18 cellular contexts compared by ENCODE assay signal in the genomic region with DNA sequence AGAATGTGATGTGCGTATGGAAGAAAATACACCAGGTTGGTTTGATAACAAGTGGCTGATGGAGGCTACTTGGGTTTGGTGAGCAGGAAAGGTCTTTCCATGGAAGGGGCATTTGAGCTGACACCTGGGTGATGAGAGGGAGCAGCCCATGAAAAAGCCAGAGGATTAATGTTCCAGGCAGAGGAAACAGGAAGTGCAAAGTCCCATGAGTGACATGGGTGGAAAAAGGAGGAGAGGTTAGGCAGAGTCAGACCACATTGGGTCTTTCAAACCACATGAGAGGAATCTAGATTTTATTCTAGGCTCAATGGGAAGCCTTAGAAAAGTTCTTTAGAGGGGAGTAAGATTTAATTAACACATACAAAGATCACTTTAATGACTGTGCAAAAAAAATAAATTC.
DNase-seq lines count a peak whose midpoint lies in the region; ATAC-seq, FAIRE-seq and TF ChIP-seq lines count a peak whose summit lies in the region.
"Had no signal": no experiment of that assay in that cellular context is flagged by ENCODE, and none has a peak within 500 bp of the region (broad histone marks: within the 10 kb centered on the region; RNA-seq: fewer than 3 reads in every experiment).

No MANE protein-coding gene starts in this region.

- H3K4me1 ChIP-seq in HepG2 (ENCODE audit: insufficient read depth, low read length), result no peaks in the 10 kb centered on the region
- no peaks in the 10 kb centered on the region for H3K4me1 ChIP-seq in right lobe of liver
- peaks cover 19% of the 10 kb centered on the region for H3K4me1 ChIP-seq in keratinocyte (ENCODE audit: control insufficient read depth, extremely low read depth, insufficient read depth, low read length)
- H3K4me1 ChIP-seq in smooth muscle cell (ENCODE audit: low read depth), result no peaks in the 10 kb centered on the region
- no peaks in the 10 kb centered on the region for H3K4me1 ChIP-seq in colonic mucosa
- H3K4me1 ChIP-seq: Caco-2 had no signal

- H3K79me2 ChIP-seq in HepG2 (ENCODE audit: insufficient read depth, low read length) (no peaks in the 10 kb centered on the region), keratinocyte (ENCODE audit: control insufficient read depth, insufficient read depth, low read length) (no peaks in the 10 kb centered on the region), smooth muscle cell (ENCODE audit: low read depth) (no peaks in the 10 kb centered on the region)

- DNase-seq in HepG2 (ENCODE audit: low spot score) (no peak), right lobe of liver (no peak), SW480 (ENCODE audit: low spot score) (peak; percentile 11), keratinocyte (ENCODE audit: low read depth, low spot score) (no peak), smooth muscle cell (lab: John Stamatoyannopoulos, UW; ENCODE audit: unreplicated experiment) (no peak), colonic mucosa (no peak)
- DNase-seq: AML-193; Caco-2; CD8-positive, alpha-beta memory T cell; EL; HCEC 1CT; HFFc6 had no signal

- no peaks in the 10 kb centered on the region for H3K27me3 ChIP-seq in HepG2 (ENCODE audit: control insufficient read depth in 1 of 2, insufficient read depth in 2 of 2, low read length in 2 of 2)
- no peaks in the 10 kb centered on the region for H3K27me3 ChIP-seq in right lobe of liver
- no peaks in the 10 kb centered on the region for H3K27me3 ChIP-seq in keratinocyte (ENCODE audit: control insufficient read depth, extremely low read depth, insufficient read depth, low read length)
- no peaks in the 10 kb centered on the region for H3K27me3 ChIP-seq in smooth muscle cell (ENCODE audit: low read depth)
- H3K27me3 ChIP-seq in colonic mucosa, result no peaks in the 10 kb centered on the region
- H3K27me3 ChIP-seq: BLaER1 had no signal

- ATAC-seq in HepG2 (peak; percentile 44; the same call in 2 of the 3 replicates), right lobe of liver (no peak), HG03460 (IDR thresholded peaks at IDR 0.05; ENCODE audit: unreplicated experiment) (no peak), HG03442 (IDR thresholded peaks at IDR 0.05; ENCODE audit: unreplicated experiment) (no peak)

- H3K27ac ChIP-seq in HepG2 (ENCODE audit: extremely low read length, insufficient read depth, low read length), result no peak overlapping the region
- H3K27ac ChIP-seq in right lobe of liver, result no peak overlapping the region
- H3K27ac ChIP-seq in keratinocyte (ENCODE audit: control insufficient read depth, insufficient read depth, low read length), result no peak overlapping the region
- H3K27ac ChIP-seq in smooth muscle cell (ENCODE audit: low read depth), result peak overlapping the region; percentile 39
- no peak overlapping the region for H3K27ac ChIP-seq in colonic mucosa
- H3K27ac ChIP-seq: 22Rv1, BLaER1 had no signal

- H3K36me3 ChIP-seq in HepG2 (replicated peaks in 1 of 2; ENCODE audit: control insufficient read depth in 1 of 2, insufficient read depth in 2 of 2, low read length in 2 of 2) (no peaks in the 10 kb centered on the region), right lobe of liver (no peaks in the 10 kb centered on the region), keratinocyte (ENCODE audit: control insufficient read depth in 2 of 2, extremely low read depth in 1 of 2, insufficient read depth in 2 of 2, low read length in 2 of 2) (no peaks in the 10 kb centered on the region), smooth muscle cell (ENCODE audit: low read depth) (no peaks in the 10 kb centered on the region), colonic mucosa (no peaks in the 10 kb centered on the region)
- H3K36me3 ChIP-seq: BLaER1 had no signal

- H3K9ac ChIP-seq in HepG2 (ENCODE audit: insufficient read depth, low read depth, low read length), result no peak overlapping the region
- no peak overlapping the region for H3K9ac ChIP-seq in keratinocyte (ENCODE audit: control insufficient read depth, extremely low read depth, insufficient read depth, low read length)
- H3K9ac ChIP-seq in smooth muscle cell (ENCODE audit: low read depth), result no peak overlapping the region
- H3K9ac ChIP-seq in colonic mucosa (ENCODE audit: low read depth in 2 of 2, low read length in 2 of 2), result no peak overlapping the region
- H3K9ac ChIP-seq: BLaER1 had no signal

- in situ Hi-C loops in HepG2 (cut with HindIII; ENCODE audit: extremely low pct_ligation_motif_present, low pct_unique_long_range_greater_than_20kb), result no loop called here

- H4K20me1 ChIP-seq in HepG2 (ENCODE audit: insufficient read depth, low read length) (no peaks in the 10 kb centered on the region), keratinocyte (ENCODE audit: control insufficient read depth, extremely low read depth, insufficient read depth, low read length) (no peaks in the 10 kb centered on the region), smooth muscle cell (ENCODE audit: low read depth) (no peaks in the 10 kb centered on the region)
- H4K20me1 ChIP-seq: BLaER1 had no signal

- TF ChIP-seq EP300 in HepG2 (IDR thresholded peaks at IDR 0.05; ENCODE audit: low read depth in 2 of 2, low read length in 2 of 2) (no peak), HepG2 (CRISPR knock-in tag; IDR thresholded peaks at IDR 0.05; ENCODE audit: borderline replicate concordance) (no peak)

- intact Hi-C loops in HepG2 (cut with micrococcal nuclease; ENCODE audit: unreplicated experiment), result no loop called here
- intact Hi-C loops in right lobe of liver (cut with DNase I), result no loop called here
- intact Hi-C loops in colonic mucosa (cut with DNase I), result no loop called here

- no peak overlapping the region for H3K4me3 ChIP-seq in HepG2 (replicated peaks in 1 of 3; ENCODE audit: insufficient read depth in 1 of 3, low read depth in 2 of 3, low read length in 3 of 3)
- H3K4me3 ChIP-seq in right lobe of liver, result no peak overlapping the region
- no peak overlapping the region for H3K4me3 ChIP-seq in keratinocyte (ENCODE audit: control insufficient read depth in 2 of 3, extremely low read depth in 1 of 3, insufficient read depth in 2 of 3, low read depth in 1 of 3, low read length in 3 of 3)
- no peak overlapping the region for H3K4me3 ChIP-seq in smooth muscle cell
- no peak overlapping the region for H3K4me3 ChIP-seq in colonic mucosa
- H3K4me3 ChIP-seq: BLaER1 had no signal

- CTCF ChIA-PET in HepG2 (lab: Yijun Ruan, JAX; ENCODE audit: low intra/inter-chr PET ratio, low total read pairs), result no interaction called here

- H3K9me3 ChIP-seq in HepG2 (ENCODE audit: low read length), result no peaks in the 10 kb centered on the region
- H3K9me3 ChIP-seq in right lobe of liver, result no peaks in the 10 kb centered on the region
- no peaks in the 10 kb centered on the region for H3K9me3 ChIP-seq in keratinocyte (ENCODE audit: control insufficient read depth, low read depth, low read length)
- no peaks in the 10 kb centered on the region for H3K9me3 ChIP-seq in smooth muscle cell (replicated peaks; ENCODE audit: low read depth)
- no peaks in the 10 kb centered on the region for H3K9me3 ChIP-seq in colonic mucosa
- H3K9me3 ChIP-seq: BLaER1, Caco-2 had no signal

- WGBS in HepG2 (ENCODE audit: low lambda C conversion rate), result 20% methylated on average over 1 of the region's 1 CpG
- 60% methylated on average over 1 of the region's 1 CpG for WGBS in right lobe of liver (ENCODE audit: insufficient coverage, low coverage, low lambda C conversion rate, missing lambda C conversion rate)
- 35% methylated on average over 1 of the region's 1 CpG for WGBS in smooth muscle cell (ENCODE audit: low lambda C conversion rate)

- no TSS peak for BruUV-seq in HepG2 (replicated peaks; lab: Mats Ljungman, UMichigan)

- H3K4me2 ChIP-seq in HepG2 (ENCODE audit: low read depth, low read length) (no peak overlapping the region), keratinocyte (ENCODE audit: control insufficient read depth, extremely low read depth, insufficient read depth, low read depth, low read length) (no peak overlapping the region), smooth muscle cell (no peak overlapping the region)
- H3K4me2 ChIP-seq: BLaER1 had no signal

- H3F3A ChIP-seq in smooth muscle cell (ENCODE audit: low read depth), result no peaks in the 10 kb centered on the region

- no peak for TF ChIP-seq RAD21 in HepG2 (CRISPR knock-in tag; IDR thresholded peaks at IDR 0.05)

- TF ChIP-seq CTCF in HepG2 (CRISPR knock-in tag; IDR thresholded peaks at IDR 0.05) (no peak), right lobe of liver (IDR thresholded peaks at IDR 0.05) (no peak), keratinocyte (optimal IDR thresholded peaks at IDR 0.05 in 1 of 3, IDR thresholded peaks at IDR 0.05 in 1 of 3, conservative IDR thresholded peaks at IDR 0.05 in 1 of 3; ENCODE audit: extremely low read depth in 1 of 3, insufficient read depth in 2 of 3, low read length in 3 of 3) (no peak), smooth muscle cell (IDR thresholded peaks at IDR 0.05; ENCODE audit: borderline replicate concordance, insufficient read depth, poor library complexity, severe bottlenecking) (no peak), colonic mucosa (IDR thresholded peaks at IDR 0.05) (no peak)

- POLR2A ChIA-PET in HepG2 (lab: Yijun Ruan, JAX), result no interaction called here

- dilution Hi-C loops in keratinocyte (cut with MboI; ENCODE audit: extremely low pct_ligation_motif_present, low sequenced_read_pairs), result no loop called here

- H2AFZ ChIP-seq in HepG2 (ENCODE audit: low read length) (no peak overlapping the region), keratinocyte (ENCODE audit: control insufficient read depth, low read length) (peak overlapping the region; percentile 46), smooth muscle cell (ENCODE audit: low read depth) (no peak overlapping the region)

- H3K9me1 ChIP-seq in keratinocyte (ENCODE audit: control insufficient read depth, extremely low read depth, insufficient read depth, low read length), result no peaks in the 10 kb centered on the region

- FAIRE-seq in HepG2 (lab: Jason Lieb, UNC) (no peak), keratinocyte (lab: Jason Lieb, UNC) (peak; percentile 66)
- FAIRE-seq: G401.6, GM12892 had no signal

- TF ChIP-seq POLR2A in HepG2 (IDR thresholded peaks at IDR 0.05; ENCODE audit: insufficient read depth in 1 of 2, low read depth in 2 of 2, low read length in 2 of 2), result no peak
- TF ChIP-seq POLR2A in right lobe of liver (IDR thresholded peaks at IDR 0.05), result no peak
